In the genomic region with DNA sequence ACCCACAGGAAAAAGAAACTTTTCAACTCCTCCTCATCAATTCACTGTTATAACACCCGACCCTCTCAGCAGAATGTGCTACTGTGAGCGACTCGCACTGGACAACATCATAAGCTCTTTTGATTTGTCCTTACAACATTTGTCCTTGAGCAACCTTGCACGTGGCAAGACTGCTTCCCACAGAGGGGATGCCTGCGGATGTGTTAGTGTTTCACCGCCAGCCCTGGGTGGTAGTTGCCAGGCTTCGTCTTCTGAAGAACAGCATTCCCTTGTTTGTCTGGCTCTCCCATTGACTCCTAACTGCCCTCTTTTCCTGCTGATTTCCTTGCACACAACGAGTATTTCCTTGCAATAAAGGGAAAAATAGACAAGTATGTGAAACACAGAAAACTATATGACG, we compare ENCODE assay signal across 31 cellular contexts.
"Had no signal": no experiment of that assay in that cellular context is flagged by ENCODE, and none has a peak within 500 bp of the region (broad histone marks: within the 10 kb centered on the region; RNA-seq: fewer than 3 reads in every experiment).

No MANE protein-coding gene starts in this region.

- H3K36me3 ChIP-seq: adrenal gland, ascending aorta, breast epithelium, cardiac muscle cell, colonic mucosa, esophagus squamous epithelium had no signal

- H3K4me1 ChIP-seq: adrenal gland, ascending aorta, breast epithelium, colonic mucosa had no signal

- H3K9me3 ChIP-seq: adrenal gland, ascending aorta, colonic mucosa, esophagus squamous epithelium had no signal

- H3K4me1 Mint-ChIP-seq: activated naive CD8-positive, alpha-beta T cell treated with anti-CD3 and anti-CD28 coated beads, Interleukin-2, amount 50 U/mL, for 24 hours; activated T-helper 17 cell treated with anti-CD3 and anti-CD28 coated beads, Interleukin-2, amount 50 U/mL, for 72 hours had no signal

- H3K9me3 Mint-ChIP-seq: activated CD8-positive, alpha-beta T cell treated with anti-CD3 and anti-CD28 coated beads for 36 hours; activated naive CD8-positive, alpha-beta T cell treated with anti-CD3 and anti-CD28 coated beads, Interleukin-2, amount 50 U/mL, for 24 hours; activated T-cell treated with anti-CD3 and anti-CD28 coated beads, Interleukin-2, amount 50 U/mL, for 4 hours; activated T-helper 17 cell treated with anti-CD3 and anti-CD28 coated beads, Interleukin-2, amount 50 U/mL, for 72 hours; dendritic cell treated with granulocyte-macrophage colony-stimulating factor and Interleukin-4, amounts not matched to agents 40 ng/mL and 50 ng/mL, for 4 days; effector memory CD8-positive, alpha-beta T cell had no signal

- ATAC-seq: activated CD8-positive, alpha-beta T cell treated with anti-CD3 and anti-CD28 coated beads for 36 hours; activated T-helper 17 cell treated with anti-CD3 and anti-CD28 coated beads, Interleukin-2, amount 50 U/mL, for 72 hours; effector memory CD8-positive, alpha-beta T cell had no signal

- H3K27ac ChIP-seq: adrenal gland, ascending aorta, breast epithelium, cardiac muscle cell, colonic mucosa, epithelial cell of prostate, VCaP had no signal

- H3K4me3 ChIP-seq: adrenal gland, ascending aorta, breast epithelium, cardiac muscle cell, colonic mucosa, esophagus squamous epithelium had no signal

- DNase-seq: activated CD4-positive, alpha-beta T cell treated with anti-CD3 and anti-CD28 coated beads for 1 hour; activated CD4-positive, alpha-beta T cell treated with anti-CD3 and anti-CD28 coated beads for 4 hours; activated CD4-positive, alpha-beta T cell treated with anti-CD3 and anti-CD28 coated beads, Interleukin-2, amount 50 U/mL, for 1 hour; activated CD4-positive, alpha-beta T cell treated with anti-CD3 and anti-CD28 coated beads, Interleukin-2, amount 50 U/mL, for 48 hours; activated CD8-positive, alpha-beta memory T cell treated with anti-CD3 and anti-CD28 coated beads for 24 hours; activated CD8-positive, alpha-beta T cell treated with anti-CD3 and anti-CD28 coated beads for 36 hours; activated effector memory CD4-positive, alpha-beta T cell treated with Interleukin-2 at 50 U/mL for 16 hours; activated gamma-delta T cell treated with Interleukin-2 at 50 U/mL for 16 hours; activated naive CD4-positive, alpha-beta T cell treated with anti-CD3 and anti-CD28 coated beads, Interleukin-2, amount 50 U/mL, for 16 hours; activated naive CD4-positive, alpha-beta T cell treated with Interleukin-2 at 50 U/mL for 16 hours; activated naive CD8-positive, alpha-beta T cell treated with anti-CD3 and anti-CD28 coated beads, Interleukin-2, amount 50 U/mL, for 24 hours; activated T-cell treated with anti-CD3 and anti-CD28 coated beads, Interleukin-2, amount 50 U/mL, for 4 hours; adrenal gland; central memory CD4-positive, alpha-beta T cell; cerebellar nuclear complex; colonic mucosa; effector CD4-positive, alpha-beta T cell; effector memory CD8-positive, alpha-beta T cell; esophagus squamous epithelium; head of caudate nucleus; T-helper 2 cell had no signal

- H3K27me3 ChIP-seq: adrenal gland, ascending aorta, breast epithelium, cardiac muscle cell, colonic mucosa had no signal

- H3K4me3 Mint-ChIP-seq: activated CD8-positive, alpha-beta T cell treated with anti-CD3 and anti-CD28 coated beads for 36 hours; activated naive CD8-positive, alpha-beta T cell; activated naive CD8-positive, alpha-beta T cell treated with anti-CD3 and anti-CD28 coated beads, Interleukin-2, amount 50 U/mL, for 24 hours; activated T-cell treated with anti-CD3 and anti-CD28 coated beads, Interleukin-2, amount 50 U/mL, for 4 hours; activated T-helper 17 cell treated with anti-CD3 and anti-CD28 coated beads, Interleukin-2, amount 50 U/mL, for 72 hours; brain; dendritic cell treated with granulocyte-macrophage colony-stimulating factor and Interleukin-4, amounts not matched to agents 40 ng/mL and 50 ng/mL, for 4 days; effector memory CD8-positive, alpha-beta T cell; WTC11 had no signal

- H3K27ac Mint-ChIP-seq: activated CD8-positive, alpha-beta T cell treated with anti-CD3 and anti-CD28 coated beads for 36 hours; activated naive CD8-positive, alpha-beta T cell; activated naive CD8-positive, alpha-beta T cell treated with anti-CD3 and anti-CD28 coated beads, Interleukin-2, amount 50 U/mL, for 24 hours; activated T-helper 17 cell treated with anti-CD3 and anti-CD28 coated beads, Interleukin-2, amount 50 U/mL, for 72 hours; brain; dendritic cell treated with granulocyte-macrophage colony-stimulating factor and Interleukin-4, amounts not matched to agents 40 ng/mL and 50 ng/mL, for 4 days; WTC11 had no signal

- H3K36me3 Mint-ChIP-seq: activated naive CD8-positive, alpha-beta T cell; brain; WTC11 had no signal
